8 cellular contexts compared by ENCODE assay signal in the genomic region with DNA sequence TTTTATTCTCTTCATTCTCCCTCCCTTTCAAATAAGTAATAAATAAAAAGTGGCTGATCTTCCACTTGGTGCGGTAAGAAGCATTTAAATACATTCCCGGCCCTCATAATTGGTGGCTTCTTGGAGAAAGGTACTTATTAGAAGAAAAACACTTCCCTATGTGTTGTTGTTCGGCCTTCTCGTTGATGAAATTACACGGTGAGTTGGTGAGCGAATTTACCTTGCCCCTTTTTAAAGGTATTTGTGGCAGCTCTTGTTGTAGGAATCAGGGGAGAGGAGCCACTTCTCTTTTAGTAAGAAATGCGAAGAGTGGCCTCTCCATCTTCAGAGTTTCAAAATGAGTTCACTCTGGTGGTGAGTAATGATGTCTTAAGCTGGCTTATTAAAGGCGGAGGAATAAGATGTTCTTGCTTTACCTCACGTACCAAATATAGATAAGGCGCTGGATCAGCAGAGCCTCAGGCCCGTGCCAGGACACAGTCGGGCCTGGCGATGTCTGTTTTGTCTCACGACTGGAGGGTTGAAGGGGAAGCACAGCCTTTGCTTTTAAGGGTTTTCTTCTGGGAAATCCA.
DNase-seq lines count a peak whose midpoint lies in the region; ATAC-seq and TF ChIP-seq lines count a peak whose summit lies in the region.
"Had no signal": no experiment of that assay in that cellular context is flagged by ENCODE, and none has a peak within 500 bp of the region (broad histone marks: within the 10 kb centered on the region; RNA-seq: fewer than 3 reads in every experiment).

No MANE protein-coding gene starts in this region.

- no peak overlapping the region for H2AFZ ChIP-seq in smooth muscle cell (ENCODE audit: low read depth)
- H2AFZ ChIP-seq: parathyroid adenoma had no signal

- H3K9ac ChIP-seq in smooth muscle cell (ENCODE audit: low read depth), result peak overlapping the region; percentile 95
- H3K9ac ChIP-seq: parathyroid adenoma had no signal

- WGBS in esophagus, 2 donors, result 49 to 62% methylated on average over 14 of the region's 14 CpGs
- 24% methylated on average over 14 of the region's 14 CpGs for WGBS in smooth muscle cell (ENCODE audit: low lambda C conversion rate)

- DNase-seq in MV-4-11 (lab: John Stamatoyannopoulos, UW), result peak; percentile 87
- peak; percentile 21 for DNase-seq in smooth muscle cell (lab: John Stamatoyannopoulos, UW; ENCODE audit: unreplicated experiment)
- DNase-seq in nucleus accumbens (lab: John Stamatoyannopoulos, UW), result no peak

- no peaks in the 10 kb centered on the region for H3K9me3 ChIP-seq in esophagus (ENCODE audit: control insufficient read depth in 2 of 2, insufficient read depth in 1 of 2, low read depth in 1 of 2, low read length in 1 of 2)
- H3K9me3 ChIP-seq in smooth muscle cell (replicated peaks; ENCODE audit: low read depth), result no peaks in the 10 kb centered on the region

- peak overlapping the region; percentile 75 for H3K4me2 ChIP-seq in smooth muscle cell

- H3K36me3 ChIP-seq in esophagus (ENCODE audit: control insufficient read depth in 2 of 2, insufficient read depth in 2 of 2, low read length in 1 of 2) (no peaks in the 10 kb centered on the region), smooth muscle cell (ENCODE audit: low read depth) (no peaks in the 10 kb centered on the region)

- peaks cover 0 to 8% of the 10 kb centered on the region in 2 donors for H3K4me1 ChIP-seq in esophagus (ENCODE audit: control insufficient read depth in 2 of 2, insufficient read depth in 2 of 2, low read length in 1 of 2)
- H3K4me1 ChIP-seq in smooth muscle cell (ENCODE audit: low read depth), result peaks cover 19% of the 10 kb centered on the region

- no peak for TF ChIP-seq CTCF in smooth muscle cell (IDR thresholded peaks at IDR 0.05; ENCODE audit: borderline replicate concordance, insufficient read depth, poor library complexity, severe bottlenecking)

- H3F3A ChIP-seq in smooth muscle cell (ENCODE audit: low read depth), result peaks cover 35% of the 10 kb centered on the region

- H3K79me2 ChIP-seq in smooth muscle cell (ENCODE audit: low read depth), result peaks cover 78% of the 10 kb centered on the region

- H3K4me3 ChIP-seq in esophagus (ENCODE audit: low read depth in 1 of 2, low read length in 2 of 2), result no peak overlapping the region
- no peak overlapping the region for H3K4me3 ChIP-seq in smooth muscle cell

- H4K20me1 ChIP-seq in smooth muscle cell (ENCODE audit: low read depth), result peaks cover 32% of the 10 kb centered on the region

- H3K27me3 ChIP-seq in esophagus (ENCODE audit: control insufficient read depth in 1 of 2, insufficient read depth in 2 of 2, low read length in 2 of 2), result no peaks in the 10 kb centered on the region
- H3K27me3 ChIP-seq in smooth muscle cell (ENCODE audit: low read depth), result no peaks in the 10 kb centered on the region

- H3K27ac ChIP-seq in esophagus (ENCODE audit: low read depth in 2 of 2, low read length in 1 of 2) (peak overlapping the region; percentile 66 to 72), smooth muscle cell (ENCODE audit: low read depth) (peak overlapping the region; percentile 99)
- H3K27ac ChIP-seq: parathyroid adenoma had no signal

- peak; percentile 50 for ATAC-seq in GM19035 (IDR thresholded peaks at IDR 0.05; ENCODE audit: unreplicated experiment)
- no peak for ATAC-seq in HG03442 (IDR thresholded peaks at IDR 0.05; ENCODE audit: unreplicated experiment)
- ATAC-seq in HG02588 (IDR thresholded peaks at IDR 0.05; ENCODE audit: unreplicated experiment), result no peak

Comparison
In these comparisons a context has a peak if more than half of its experiments do, and no peak if none do; other contexts are left out.
1. DNase-seq: peak in MV-4-11 (single experiment) and smooth muscle cell (single experiment); none in nucleus accumbens (0 of 56).